ENCODE assay signal across 10 cellular contexts in the genomic region with DNA sequence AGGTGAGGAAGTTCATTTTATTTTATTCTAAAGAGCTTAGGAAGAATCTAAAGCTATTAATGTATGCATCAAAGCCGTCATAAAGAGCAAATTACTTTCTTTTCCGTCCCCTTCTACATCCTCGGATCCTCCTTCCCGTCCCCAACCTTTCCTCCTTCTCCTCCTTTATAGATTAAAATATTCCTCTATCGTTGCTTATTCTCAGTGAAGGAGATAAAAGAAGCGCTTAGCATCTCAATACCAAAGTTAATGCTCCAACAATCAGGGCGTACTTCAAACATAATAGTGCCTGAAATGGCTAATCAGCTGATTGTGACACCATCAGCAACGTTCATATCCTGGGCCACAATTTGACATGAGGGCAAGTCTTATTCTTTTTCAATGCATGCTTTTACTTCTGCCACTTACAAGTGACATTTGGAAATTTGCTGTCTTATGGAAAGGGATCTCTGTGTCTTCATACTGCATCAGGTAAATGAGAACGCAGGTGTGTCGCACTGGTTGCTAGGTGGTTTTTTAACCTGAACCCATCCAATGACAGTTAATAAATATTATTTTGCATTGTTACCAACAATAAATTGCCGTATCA. TPM values are rescaled to one million over a fixed set of nuclear protein-coding genes. Genes with fewer than 3 reads are reported as not detected.
DNase-seq lines count a peak whose midpoint lies in the region; TF ChIP-seq lines count a peak whose summit lies in the region.
"Had no signal": no experiment of that assay in that cellular context is flagged by ENCODE, and none has a peak within 500 bp of the region (broad histone marks: within the 10 kb centered on the region; RNA-seq: fewer than 3 reads in every experiment).

No MANE protein-coding gene starts in this region.

- CTCF ChIA-PET in activated naive CD4-positive, alpha-beta T cell treated with anti-CD3 and anti-CD28 coated beads for 36 hours (lab: Charles Lee), result interaction anchor here (0.6 to 2.0 kb wide), 6 partner anchors 10 to 1243 kb away, joined by 3 to 11 read pairs (median 4); a partner anchor contains a TSS

- no peaks in the 10 kb centered on the region for H3K36me3 Mint-ChIP-seq in activated naive CD4-positive, alpha-beta T cell treated with anti-CD3 and anti-CD28 coated beads for 36 hours (ENCODE audit: low read depth)

- no peaks in the 10 kb centered on the region for H3K36me3 ChIP-seq in suprapubic skin
- H3K36me3 ChIP-seq: cardiac muscle cell had no signal

- peaks cover 10% of the 10 kb centered on the region for H3K4me1 Mint-ChIP-seq in activated naive CD4-positive, alpha-beta T cell treated with anti-CD3 and anti-CD28 coated beads for 36 hours (ENCODE audit: low read depth)

- DNase-seq in activated naive CD4-positive, alpha-beta T cell treated with anti-CD3 and anti-CD28 coated beads for 36 hours, result no peak
- DNase-seq in activated naive CD4-positive, alpha-beta T cell treated with anti-CD3 and anti-CD28 coated beads, Interleukin-2, amount 50 U/mL, for 16 hours, result no peak
- DNase-seq in astrocyte of the spinal cord (ENCODE audit: low read depth, low spot score), result no peak
- peak; percentile 5 for DNase-seq in kidney tubule cell (ENCODE audit: low spot score)
- no peak for DNase-seq in suprapubic skin (ENCODE audit: low spot score in 2 of 2)
- no peak for DNase-seq in AML-193 (lab: John Stamatoyannopoulos, UW)
- no peak for DNase-seq in activated effector memory CD4-positive, alpha-beta T cell treated with Interleukin-2 at 50 U/mL for 16 hours
- no peak for DNase-seq in OCI-M1 (lab: John Stamatoyannopoulos, UW)

- TF ChIP-seq EP300 in suprapubic skin (IDR thresholded peaks at IDR 0.05), result no peak

- peaks cover 25% of the 10 kb centered on the region for H3K4me1 ChIP-seq in suprapubic skin

- no peak for TF ChIP-seq POLR2A in suprapubic skin (IDR thresholded peaks at IDR 0.05)

- H3K27me3 ChIP-seq in suprapubic skin, result peaks cover 39% of the 10 kb centered on the region

- 14% methylated on average over 11 of the region's 11 CpGs for WGBS in suprapubic skin

- no peaks in the 10 kb centered on the region for H3K9me3 Mint-ChIP-seq in activated naive CD4-positive, alpha-beta T cell treated with anti-CD3 and anti-CD28 coated beads for 36 hours
- H3K9me3 Mint-ChIP-seq: activated T-cell treated with anti-CD3 and anti-CD28 coated beads, Interleukin-2, amount 50 U/mL, for 24 hours had no signal

- no peak overlapping the region for H3K27ac ChIP-seq in suprapubic skin
- H3K27ac ChIP-seq: cardiac muscle cell had no signal

- H3K4me3 Mint-ChIP-seq in activated naive CD4-positive, alpha-beta T cell treated with anti-CD3 and anti-CD28 coated beads for 36 hours, result peak overlapping the region; percentile 4
- H3K4me3 Mint-ChIP-seq: activated T-cell treated with anti-CD3 and anti-CD28 coated beads, Interleukin-2, amount 50 U/mL, for 24 hours had no signal

- H3K27me3 Mint-ChIP-seq in activated naive CD4-positive, alpha-beta T cell treated with anti-CD3 and anti-CD28 coated beads for 36 hours (ENCODE audit: low read depth), result peaks cover 29% of the 10 kb centered on the region

- no peak overlapping the region for H3K27ac Mint-ChIP-seq in activated naive CD4-positive, alpha-beta T cell treated with anti-CD3 and anti-CD28 coated beads for 36 hours
- H3K27ac Mint-ChIP-seq: activated T-cell treated with anti-CD3 and anti-CD28 coated beads, Interleukin-2, amount 50 U/mL, for 24 hours had no signal

- in situ Hi-C loops in astrocyte of the spinal cord (cut with HindIII; ENCODE audit: low sequenced_read_pairs), result no loop called here

- intact Hi-C loops in activated naive CD4-positive, alpha-beta T cell treated with anti-CD3 and anti-CD28 coated beads for 36 hours (cut with micrococcal nuclease), result loop anchor here (1.0 to 10.0 kb wide), 5 partner anchors 253 to 1434 kb away; a partner anchor contains a TSS

- TF ChIP-seq CTCF in astrocyte of the spinal cord (IDR thresholded peaks at IDR 0.05; ENCODE audit: low read depth, low read length), result no peak
- no peak for TF ChIP-seq CTCF in suprapubic skin (IDR thresholded peaks at IDR 0.05)

- H3K4me3 ChIP-seq in astrocyte of the spinal cord (ENCODE audit: low read depth, low read length) (peak overlapping the region; percentile 36), suprapubic skin (peak overlapping the region; percentile 47)

- no peaks in the 10 kb centered on the region for H3K9me3 ChIP-seq in suprapubic skin

RNA-seq across cellular contexts. Expression of a gene that starts 1.0 kb away (rescaled TPM):
- not detected for total RNA-seq in activated naive CD4-positive, alpha-beta T cell treated with anti-CD3 and anti-CD28 coated beads for 36 hours
- under 1 TPM in 2 of 4 donors, not detected in 2; 0.10 to 0.64 TPM for total RNA-seq in suprapubic skin
- total RNA-seq: cardiac muscle cell had no signal
